Comparison of ENCODE assay signal across 8 cellular contexts in genomic region chr6:138107078-138107751, GRCh38. TPM values are rescaled to one million over a fixed set of nuclear protein-coding genes. Genes with fewer than 3 reads are reported as not detected.
A peak's percentile ranks its signal among the peaks of the same experiment; 100 is the strongest.
DNase-seq lines count a peak whose midpoint lies in the region; ATAC-seq and TF ChIP-seq lines count a peak whose summit lies in the region.

Gene PERP, minus strand, starts transcription at chr6:138107419. Its CDS starts 79 bp downstream, at chr6:138107340.

- H2AFZ ChIP-seq in ACC112 (ENCODE audit: low read length, unreplicated experiment) = peak within 1 kb of the TSS; percentile 34
- H2AFZ ChIP-seq in SK-N-SH (ENCODE audit: low read depth) = 0 out of 2 replicates have a peak within 1 kb of the TSS, but pooled peaks have one; percentile 70

- no peaks in the 10 kb centered on the region for H3K36me3 Mint-ChIP-seq in activated naive CD8-positive, alpha-beta T cell treated with anti-CD3 and anti-CD28 coated beads, Interleukin-2, amount 10 ng/mL, durations not matched to agents 7 days and 5 days
- H3K36me3 Mint-ChIP-seq in type B pancreatic cell = peaks cover 6% of the 10 kb centered on the region

- no peak for TF ChIP-seq RAD21 in SK-N-SH (IDR thresholded peaks at IDR 0.05; ENCODE audit: low read length)

- H3K4me3 Mint-ChIP-seq in activated naive CD8-positive, alpha-beta T cell treated with anti-CD3 and anti-CD28 coated beads, Interleukin-2, amount 10 ng/mL, durations not matched to agents 7 days and 5 days = peak within 1 kb of the TSS; percentile 90
- H3K4me3 Mint-ChIP-seq in type B pancreatic cell = peak within 1 kb of the TSS; percentile 93

- H3K4me3 ChIP-seq in ACC112 (ENCODE audit: low read depth, low read length) = peak within 1 kb of the TSS; percentile 82
- H3K4me3 ChIP-seq in SK-N-SH (ENCODE audit: low read depth in 2 of 2, low read length in 1 of 2) = peak within 1 kb of the TSS; percentile 27 to 50

- H3F3A ChIP-seq in SK-N-SH (replicated peaks; ENCODE audit: insufficient read depth) = peaks cover 4% of the 10 kb centered on the region

- H3K27ac ChIP-seq in ACC112 (ENCODE audit: low read depth, low read length) (no peak within 1 kb of the TSS), SK-N-SH (ENCODE audit: low read depth in 2 of 2, low read length in 1 of 2) (no peak within 1 kb of the TSS)

- peaks cover 33% of the 10 kb centered on the region for H3K27me3 Mint-ChIP-seq in activated naive CD8-positive, alpha-beta T cell treated with anti-CD3 and anti-CD28 coated beads, Interleukin-2, amount 10 ng/mL, durations not matched to agents 7 days and 5 days
- H3K27me3 Mint-ChIP-seq in type B pancreatic cell = peaks cover 32% of the 10 kb centered on the region

- H3K4me1 ChIP-seq in ACC112 (ENCODE audit: control insufficient read depth, insufficient read depth, low read length, unreplicated experiment) (peaks cover 11% of the 10 kb centered on the region), SK-N-SH (ENCODE audit: control insufficient read depth in 1 of 2, insufficient read depth in 2 of 2, low read depth in 1 of 2, low read length in 1 of 2) (no peaks in the 10 kb centered on the region)

- H3K9me3 ChIP-seq in SK-N-SH = no peaks in the 10 kb centered on the region

- intact Hi-C loops in cardiac septum (cut with DNase I) (loop anchor here (5.0 to 10.0 kb wide), 3 partner anchors 75 to 402 kb away; partner anchors contain the start of gene TNFAIP3), posterior vena cava (cut with DNase I) (no loop called here)

- POLR2A ChIA-PET in SK-N-SH (lab: Yijun Ruan, JAX) = no interaction called here
- POLR2A ChIA-PET in activated naive CD8-positive, alpha-beta T cell treated with anti-CD3 and anti-CD28 coated beads, Interleukin-2, amount 10 ng/mL, durations not matched to agents 7 days and 5 days (lab: Charles Lee) = no interaction called here

- H3K9me2 ChIP-seq in SK-N-SH = no peaks in the 10 kb centered on the region

- H3K79me2 ChIP-seq in ACC112 (ENCODE audit: control insufficient read depth, insufficient read depth, low read length, unreplicated experiment) (peaks cover 18% of the 10 kb centered on the region), SK-N-SH (ENCODE audit: insufficient read depth) (no peaks in the 10 kb centered on the region)

- H3K9me3 Mint-ChIP-seq in activated naive CD8-positive, alpha-beta T cell treated with anti-CD3 and anti-CD28 coated beads, Interleukin-2, amount 10 ng/mL, durations not matched to agents 7 days and 5 days = no peaks in the 10 kb centered on the region
- H3K9me3 Mint-ChIP-seq in type B pancreatic cell = no peaks in the 10 kb centered on the region

- ATAC-seq in GM18867 (IDR thresholded peaks at IDR 0.05; ENCODE audit: unreplicated experiment) (peak; percentile 78), HG03280 (IDR thresholded peaks at IDR 0.05; ENCODE audit: unreplicated experiment) (peak; percentile 62)
- ATAC-seq in activated naive CD8-positive, alpha-beta T cell treated with anti-CD3 and anti-CD28 coated beads, Interleukin-2, amount 10 ng/mL, durations not matched to agents 7 days and 5 days (ENCODE audit: low read depth) = peak; percentile 94

- peak within 1 kb of the TSS; percentile 71; the same call in 1 of the 2 replicates for H3K4me2 ChIP-seq in SK-N-SH

- peak within 1 kb of the TSS; percentile 68 for H3K27ac Mint-ChIP-seq in activated naive CD8-positive, alpha-beta T cell treated with anti-CD3 and anti-CD28 coated beads, Interleukin-2, amount 10 ng/mL, durations not matched to agents 7 days and 5 days
- H3K27ac Mint-ChIP-seq in type B pancreatic cell = peak within 1 kb of the TSS; percentile 99

- H3K4me1 Mint-ChIP-seq in activated naive CD8-positive, alpha-beta T cell treated with anti-CD3 and anti-CD28 coated beads, Interleukin-2, amount 10 ng/mL, durations not matched to agents 7 days and 5 days = peaks cover 17% of the 10 kb centered on the region
- peaks cover 18% of the 10 kb centered on the region for H3K4me1 Mint-ChIP-seq in type B pancreatic cell (ENCODE audit: unreplicated experiment)

- H3K36me3 ChIP-seq in ACC112 (ENCODE audit: insufficient read depth, low read length) (no peaks in the 10 kb centered on the region), SK-N-SH (replicated peaks in 1 of 2; ENCODE audit: control insufficient read depth in 1 of 2, insufficient read depth in 2 of 2, low read length in 1 of 2) (no peaks in the 10 kb centered on the region)

- H3K27me3 ChIP-seq in ACC112 (ENCODE audit: insufficient read depth, low read length) = no peaks in the 10 kb centered on the region
- H3K27me3 ChIP-seq in SK-N-SH (ENCODE audit: insufficient read depth) = peaks cover 45% of the 10 kb centered on the region

- TF ChIP-seq CTCF in SK-N-SH (IDR thresholded peaks at IDR 0.05) (no peak), type B pancreatic cell (conservative IDR thresholded peaks at IDR 0.05) (peak; percentile 22)

- no peak for TF ChIP-seq EP300 in SK-N-SH (IDR thresholded peaks at IDR 0.05; ENCODE audit: borderline replicate concordance in 1 of 2, low read depth in 1 of 2, low read length in 1 of 2)

- no peak within 1 kb of the TSS for H3K9ac ChIP-seq in SK-N-SH

- no peaks in the 10 kb centered on the region for H4K20me1 ChIP-seq in SK-N-SH (ENCODE audit: insufficient read depth)

- WGBS in SK-N-SH (ENCODE audit: low lambda C conversion rate) = 4% methylated on average over 9 of the region's 83 CpGs

- DNase-seq in SK-N-SH (peak; percentile 42), cardiac septum (ENCODE audit: low spot score) (peak; percentile 86), posterior vena cava (ENCODE audit: low spot score) (peak; percentile 88), type B pancreatic cell (ENCODE audit: extremely low spot score, unreplicated experiment) (peak; percentile 75)
- peak; percentile 77 for DNase-seq in activated naive CD8-positive, alpha-beta T cell treated with anti-CD3 and anti-CD28 coated beads, Interleukin-2, amount 10 ng/mL, durations not matched to agents 7 days and 5 days

- CTCF ChIA-PET in SK-N-SH (lab: Yijun Ruan, JAX) = interaction anchor here (1.1 to 3.9 kb wide), 2 partner anchors 9 to 10 kb away, joined by 4 to 33 read pairs; no protein-coding TSS in a partner anchor

TF ChIP-seq in SK-N-SH, 30 proteins besides CTCF, POLR2A, EP300 and RAD21 (continues in another document):
- TF ChIP-seq USF2 (IDR thresholded peaks at IDR 0.05; ENCODE audit: borderline replicate concordance, low read depth, low read length) (no peak), EZH2phosphoT487 (IDR thresholded peaks at IDR 0.05; ENCODE audit: borderline replicate concordance, low read depth) (no peak), USF1 (IDR thresholded peaks at IDR 0.05; ENCODE audit: borderline replicate concordance, low read depth) (no peak), POLR2AphosphoS5 (IDR thresholded peaks at IDR 0.05; ENCODE audit: low read depth, low read length) (no peak), TEAD4 (IDR thresholded peaks at IDR 0.05; ENCODE audit: borderline replicate concordance, insufficient read depth) (no peak), TCF12 (IDR thresholded peaks at IDR 0.05) (no peak), RCOR1 (IDR thresholded peaks at IDR 0.05; ENCODE audit: low read length) (no peak), NRF1 (IDR thresholded peaks at IDR 0.05; ENCODE audit: low read depth, low read length) (no peak), SIN3A (IDR thresholded peaks at IDR 0.05; ENCODE audit: borderline replicate concordance, low read depth, low read length) (no peak), PBX3 (IDR thresholded peaks at IDR 0.05) (no peak), IRF3 (IDR thresholded peaks at IDR 0.05; ENCODE audit: low read depth, low read length) (no peak), MXI1 (IDR thresholded peaks at IDR 0.05; ENCODE audit: low read depth, low read length) (no peak)

RNA-seq across cellular contexts. Expression of gene PERP, which starts in this region (rescaled TPM):
- polyA plus RNA-seq in SK-N-SH (2012; rRNA removed) = 0.02 TPM in 1 of 2 replicates, not detected in the other
- 0.01 TPM in 2 replicates for polyA plus RNA-seq in SK-N-SH (2012; cell fraction: cytosol; rRNA removed)
- polyA plus RNA-seq in SK-N-SH (2012; cell fraction: nucleus; rRNA removed) = not detected in 2 replicates
- total RNA-seq in activated naive CD8-positive, alpha-beta T cell treated with anti-CD3 and anti-CD28 coated beads, Interleukin-2, amount 10 ng/mL, durations not matched to agents 7 days and 5 days = 1 to 10 TPM; 3.2 to 3.9 TPM
- total RNA-seq in cardiac septum (59.3 TPM), posterior vena cava (10 to 100 TPM in 1 of 2 donors, 1 to 10 TPM in 1; 8.8 to 14.7 TPM), type B pancreatic cell (ENCODE audit: low replicate concordance) (86.8 and 293 TPM in 2 replicates)

Comparison
In these comparisons a context has a peak if more than half of its experiments do, and no peak if none do; other contexts are left out.
1. Peak in DNase-seq, H3K4me3 ChIP-seq and H3K4me2 ChIP-seq in SK-N-SH; RNA of the gene not detected or under 1 TPM.